8 cellular contexts compared by ENCODE assay signal in the genomic region with DNA sequence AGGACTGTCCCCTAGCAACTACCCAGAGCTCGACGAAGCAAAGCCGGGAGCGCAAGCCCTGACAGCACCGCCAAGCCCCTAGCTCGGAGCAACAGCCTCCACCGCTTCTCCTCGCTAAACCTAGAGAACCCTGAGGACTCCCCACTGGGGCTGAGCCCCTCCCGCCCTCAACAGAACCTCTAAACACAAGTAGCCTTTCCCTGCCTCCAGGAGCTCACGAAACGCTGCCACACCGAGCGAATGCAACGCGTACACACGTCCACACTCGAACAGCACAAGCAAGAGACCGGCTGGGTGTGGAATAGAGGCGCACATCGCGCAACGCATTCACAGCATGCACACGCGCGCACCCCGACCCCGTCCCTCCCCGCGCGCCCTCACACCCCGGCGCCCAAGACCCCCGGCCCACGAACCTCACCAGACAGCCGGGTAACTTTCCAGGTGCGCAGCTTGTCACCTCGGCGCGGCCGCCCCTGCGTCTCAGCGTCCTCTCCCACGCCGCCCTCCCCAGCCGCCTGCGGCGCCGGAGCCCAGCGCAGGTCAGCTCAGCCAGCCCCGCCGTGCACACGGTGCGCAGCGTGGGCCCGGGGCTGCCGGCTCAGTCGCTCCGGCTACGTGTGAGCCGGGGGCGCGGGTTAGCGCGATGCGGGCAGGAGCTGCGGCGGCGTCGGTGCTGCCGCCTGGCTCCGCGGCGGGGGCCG. TPM values are rescaled to one million over a fixed set of nuclear protein-coding genes. Genes with fewer than 3 reads are reported as not detected.
A peak's percentile ranks its signal among the peaks of the same experiment; 100 is the strongest.
DNase-seq lines count a peak whose midpoint lies in the region; TF ChIP-seq lines count a peak whose summit lies in the region.

No MANE protein-coding gene starts in this region.

- H3K9me3 ChIP-seq in duodenal mucosa (ENCODE audit: control insufficient read depth in 1 of 2, low read length in 2 of 2) (no peaks in the 10 kb centered on the region), mucosa of rectum (ENCODE audit: control insufficient read depth in 2 of 2, low read length in 2 of 2) (no peaks in the 10 kb centered on the region), SJCRH30 (replicated peaks) (no peaks in the 10 kb centered on the region)

- H3K4me3 ChIP-seq in LNCaP clone FGC (ENCODE audit: low read depth, low read length) (peak overlapping the region; percentile 34), duodenal mucosa (ENCODE audit: low read depth in 1 of 2, low read length in 2 of 2) (peak overlapping the region; percentile 68 to 74), mucosa of rectum (ENCODE audit: low read length in 2 of 2) (peak overlapping the region; percentile 53 to 69), SJCRH30 (no peak overlapping the region)

- H3K9ac ChIP-seq in duodenal mucosa (ENCODE audit: low read depth in 1 of 2, low read length in 2 of 2) (peak overlapping the region; percentile 26 to 63), mucosa of rectum (ENCODE audit: low read depth in 1 of 2, low read length in 2 of 2) (peak overlapping the region in 1 of 2 donors; percentile 51)

- no peak for TF ChIP-seq CTCF in LNCaP clone FGC (IDR thresholded peaks at IDR 0.05; ENCODE audit: control insufficient read depth, extremely low read depth, insufficient read depth)

- no peak overlapping the region for H3K27ac ChIP-seq in duodenal mucosa (ENCODE audit: low read depth, low read length)
- peak overlapping the region in 1 of 2 donors; percentile 12 for H3K27ac ChIP-seq in mucosa of rectum (ENCODE audit: low read depth in 2 of 2, low read length in 2 of 2)
- H3K27ac ChIP-seq in SJCRH30 = no peak overlapping the region

- H3K4me1 ChIP-seq in duodenal mucosa (ENCODE audit: control insufficient read depth in 1 of 2, insufficient read depth in 2 of 2, low read length in 2 of 2) (peaks cover 14 to 23% of the 10 kb centered on the region in 2 donors), mucosa of rectum (ENCODE audit: control insufficient read depth in 2 of 2, insufficient read depth in 2 of 2, low read length in 2 of 2) (peaks cover 5 to 14% of the 10 kb centered on the region in 2 donors), SJCRH30 (no peaks in the 10 kb centered on the region)

- H3K27me3 ChIP-seq in duodenal mucosa (ENCODE audit: control insufficient read depth in 1 of 2, insufficient read depth in 2 of 2, low read length in 2 of 2) (peaks cover 11 to 39% of the 10 kb centered on the region in 2 donors), mucosa of rectum (ENCODE audit: control insufficient read depth in 2 of 2, insufficient read depth in 2 of 2, low read length in 2 of 2) (peaks cover 19 to 26% of the 10 kb centered on the region in 2 donors), SJCRH30 (no peaks in the 10 kb centered on the region; the same call in 1 of the 2 replicates)

- DNase-seq in Ammon's horn (ENCODE audit: low spot score) (peak; percentile 28), LNCaP clone FGC (ENCODE audit: low read depth) (no peak), NCI-H446 treated with DMSO at 0.1 percent for 48 hours (lab: John Stamatoyannopoulos, UW) (no peak), SJCRH30 (no peak), posterior vena cava (ENCODE audit: low spot score) (no peak), GM19240 (ENCODE audit: insufficient read length, low spot score) (no peak)

- H3K36me3 ChIP-seq in duodenal mucosa (ENCODE audit: control insufficient read depth in 1 of 2, insufficient read depth in 2 of 2, low read length in 2 of 2) (no peaks in the 10 kb centered on the region), mucosa of rectum (ENCODE audit: control insufficient read depth in 2 of 2, insufficient read depth in 2 of 2, low read length in 2 of 2) (no peaks in the 10 kb centered on the region), SJCRH30 (no peaks in the 10 kb centered on the region)

- intact Hi-C loops in posterior vena cava (cut with DNase I) = loop anchor here in 1 of 2 donors (5.0 kb wide), 1 partner anchor 487 kb away; no protein-coding TSS in a partner anchor

RNA-seq across cellular contexts. Expression of gene PRKG2, which starts 0.4 kb away (rescaled TPM):
- not detected in 2 replicates for total RNA-seq in SJCRH30 (2014; rRNA removed; shearing (Covaris generic))
- total RNA-seq in posterior vena cava = 1 to 10 TPM in 1 of 2 donors, under 1 TPM in 1; 0.86 to 2.2 TPM
